Comparison of ENCODE assay signal across 26 cellular contexts in the genomic region with DNA sequence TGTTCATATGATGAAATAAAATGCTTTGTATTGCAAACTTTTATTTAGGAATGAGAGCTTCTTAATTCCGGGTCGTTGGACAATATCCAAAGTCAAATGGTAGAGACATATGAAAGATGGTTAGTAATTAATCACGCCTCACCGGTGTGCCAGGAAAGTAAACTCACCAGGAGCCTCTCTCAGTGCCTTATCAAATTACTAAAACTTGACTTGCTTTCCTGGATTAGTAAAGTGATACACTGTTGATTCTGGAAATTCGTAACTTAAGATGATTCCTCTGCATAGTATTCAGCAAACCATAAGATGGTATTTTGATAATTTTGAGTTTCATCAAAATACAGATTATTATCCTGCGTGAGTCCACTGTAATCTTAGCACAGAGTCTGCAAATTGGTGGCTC.
"Had no signal": no experiment of that assay in that cellular context is flagged by ENCODE, and none has a peak within 500 bp of the region (broad histone marks: within the 10 kb centered on the region; RNA-seq: fewer than 3 reads in every experiment).

No MANE protein-coding gene starts in this region.

- H3K4me1 Mint-ChIP-seq: activated T-helper 17 cell treated with anti-CD3 and anti-CD28 coated beads, Interleukin-2, amount 50 U/mL, for 72 hours; naive thymus-derived CD4-positive, alpha-beta T cell had no signal

- H3K4me3 ChIP-seq: gastroesophageal sphincter, ovary, right lobe of liver, thoracic aorta, uterus had no signal

- H3K27ac ChIP-seq: gastroesophageal sphincter, ovary, right lobe of liver, thoracic aorta, uterus had no signal

- H3K9me3 Mint-ChIP-seq: activated T-cell treated with anti-CD3 and anti-CD28 coated beads, Interleukin-2, amount 50 U/mL, for 4 hours; activated T-helper 17 cell treated with anti-CD3 and anti-CD28 coated beads, Interleukin-2, amount 50 U/mL, for 72 hours; WTC11 had no signal

- H3K9me3 ChIP-seq: ovary, right lobe of liver, thoracic aorta, uterus had no signal

- H3K36me3 Mint-ChIP-seq: naive thymus-derived CD4-positive, alpha-beta T cell; type B pancreatic cell; WTC11 had no signal

- FAIRE-seq: endothelial cell of umbilical vein, keratinocyte had no signal

- H3K27me3 Mint-ChIP-seq: activated CD8-positive, alpha-beta T cell treated with anti-CD3 and anti-CD28 coated beads for 36 hours; activated T-helper 17 cell treated with anti-CD3 and anti-CD28 coated beads, Interleukin-2, amount 50 U/mL, for 72 hours; naive thymus-derived CD4-positive, alpha-beta T cell; progenitor cell of endocrine pancreas had no signal

- DNase-seq: activated CD4-positive, alpha-beta T cell treated with anti-CD3 and anti-CD28 coated beads, Interleukin-2, amount 50 U/mL, for 1 hour; activated CD8-positive, alpha-beta T cell treated with anti-CD3 and anti-CD28 coated beads for 36 hours; activated gamma-delta T cell treated with Interleukin-2 at 50 U/mL for 16 hours; activated naive CD4-positive, alpha-beta T cell treated with anti-CD3 and anti-CD28 coated beads, Interleukin-2, amount 50 U/mL, for 16 hours; activated T-cell treated with anti-CD3 and anti-CD28 coated beads, Interleukin-2, amount 50 U/mL, for 4 hours; amygdala; caudate nucleus; head of caudate nucleus; hippocampal formation; left colon; midbrain; naive thymus-derived CD4-positive, alpha-beta T cell; ovary; right lobe of liver; stimulated activated CD4-positive, alpha-beta T cell treated with anti-CD3 and anti-CD28 coated beads, Interleukin-2, amount 100 ng/mL, for 48 hours; stimulated activated naive CD4-positive, alpha-beta T cell treated with Interleukin-2 at 50 U/mL for 16 hours; T1000; uterus had no signal

- H3K4me3 Mint-ChIP-seq: activated CD8-positive, alpha-beta T cell treated with anti-CD3 and anti-CD28 coated beads for 36 hours; activated T-cell treated with anti-CD3 and anti-CD28 coated beads, Interleukin-2, amount 50 U/mL, for 4 hours; activated T-helper 17 cell treated with anti-CD3 and anti-CD28 coated beads, Interleukin-2, amount 50 U/mL, for 72 hours; naive thymus-derived CD4-positive, alpha-beta T cell; type B pancreatic cell; WTC11 had no signal

- H3K27ac Mint-ChIP-seq: activated CD8-positive, alpha-beta T cell treated with anti-CD3 and anti-CD28 coated beads for 36 hours; activated T-helper 17 cell treated with anti-CD3 and anti-CD28 coated beads, Interleukin-2, amount 50 U/mL, for 72 hours; naive thymus-derived CD4-positive, alpha-beta T cell; progenitor cell of endocrine pancreas; type B pancreatic cell; WTC11 had no signal

- H3K36me3 ChIP-seq: gastroesophageal sphincter, ovary, right lobe of liver, thoracic aorta, uterus had no signal

- H3K4me1 ChIP-seq: gastroesophageal sphincter, right lobe of liver, uterus had no signal
